In genomic region chr1:151908228-151908691, GRCh38 we compare ENCODE assay signal across 8 cellular contexts. TPM values are rescaled to one million over a fixed set of nuclear protein-coding genes. Genes with fewer than 3 reads are reported as not detected.
DNase-seq lines count a peak whose midpoint lies in the region; ATAC-seq and TF ChIP-seq lines count a peak whose summit lies in the region.

No MANE protein-coding gene starts in this region.

- H3K36me3 ChIP-seq in CD8-positive, alpha-beta memory T cell (ENCODE audit: insufficient read depth, low read length), result peaks cover 12% of the 10 kb centered on the region
- H3K36me3 ChIP-seq in tibial artery, result peaks cover 0 to 6% (median 0%) of the 10 kb centered on the region in 3 donors

- H3K4me1 Mint-ChIP-seq in CD8-positive, alpha-beta memory T cell, result peaks cover 48 to 60% (median 57%) of the 10 kb centered on the region in 3 donors
- H3K4me1 Mint-ChIP-seq in natural killer cell, result peaks cover 38 to 40% of the 10 kb centered on the region in 2 donors

- POLR2A ChIA-PET in CD8-positive, alpha-beta memory T cell (lab: Charles Lee), result interaction anchor here (1.3 to 2.2 kb wide), 2 partner anchors 8 to 10 kb away, joined by 3 to 9 read pairs; no protein-coding TSS in a partner anchor

- H3K9me3 ChIP-seq in CD8-positive, alpha-beta memory T cell (ENCODE audit: low read length), result no peaks in the 10 kb centered on the region
- peaks cover 0 to 5% (median 0%) of the 10 kb centered on the region in 3 donors for H3K9me3 ChIP-seq in tibial artery

- H3K27me3 Mint-ChIP-seq in CD8-positive, alpha-beta memory T cell, result no peaks in the 10 kb centered on the region
- no peaks in the 10 kb centered on the region for H3K27me3 Mint-ChIP-seq in natural killer cell (ENCODE audit: low read depth in 2 of 2)

- in situ Hi-C loops in KBM-7 (cut with MboI; ENCODE audit: low pct_unique_long_range_greater_than_20kb, low sequenced_read_pairs), result no loop called here
- in situ Hi-C loops in astrocyte of the cerebellum (cut with HindIII; ENCODE audit: low sequenced_read_pairs), result no loop called here

- H3K36me3 Mint-ChIP-seq in CD8-positive, alpha-beta memory T cell, result peaks cover 11 to 27% (median 20%) of the 10 kb centered on the region in 3 donors
- peaks cover 10% of the 10 kb centered on the region for H3K36me3 Mint-ChIP-seq in natural killer cell

- no peaks in the 10 kb centered on the region for H3K27me3 ChIP-seq in CD8-positive, alpha-beta memory T cell (ENCODE audit: insufficient read depth, low read length, poor library complexity, severe bottlenecking)
- no peaks in the 10 kb centered on the region for H3K27me3 ChIP-seq in tibial artery

- peaks cover 0 to 13% (median 11%) of the 10 kb centered on the region in 5 donors for H3K9me3 Mint-ChIP-seq in CD8-positive, alpha-beta memory T cell
- no peaks in the 10 kb centered on the region for H3K9me3 Mint-ChIP-seq in natural killer cell

- peak overlapping the region in 6 of 8 donors; percentile 17 to 87 (median 80) for H3K27ac Mint-ChIP-seq in CD8-positive, alpha-beta memory T cell
- H3K27ac Mint-ChIP-seq in natural killer cell, result peak overlapping the region; percentile 82 to 94

- no peak for ATAC-seq in natural killer cell
- no peak for ATAC-seq in HG02840 (IDR thresholded peaks at IDR 0.05; ENCODE audit: low FRiP score, unreplicated experiment)

- H3K4me3 Mint-ChIP-seq in CD8-positive, alpha-beta memory T cell, result peak overlapping the region; percentile 80 to 94 (median 84)
- peak overlapping the region; percentile 86 for H3K4me3 Mint-ChIP-seq in natural killer cell

- TF ChIP-seq CTCF in astrocyte of the cerebellum (IDR thresholded peaks at IDR 0.05; ENCODE audit: low read depth, low read length, missing control alignments) (no peak), natural killer cell (IDR thresholded peaks at IDR 0.05) (no peak), tibial artery (IDR thresholded peaks at IDR 0.05) (no peak)

- H3K4me1 ChIP-seq in CD8-positive, alpha-beta memory T cell (ENCODE audit: insufficient read depth, low read length), result peaks cover 56% of the 10 kb centered on the region
- peaks cover 0 to 21% (median 8%) of the 10 kb centered on the region in 4 donors for H3K4me1 ChIP-seq in tibial artery

- DNase-seq in CD8-positive, alpha-beta memory T cell, result no peak
- DNase-seq in KBM-7 (peak; percentile 27), astrocyte of the cerebellum (ENCODE audit: low read depth) (no peak), natural killer cell (no peak), tibial artery (no peak), NCI-H2081 treated with DMSO at 0.1 percent for 48 hours (lab: John Stamatoyannopoulos, UW) (no peak), epidermal melanocyte (ENCODE audit: insufficient read length, low spot score) (no peak)

- peak overlapping the region; percentile 79 for H3K4me3 ChIP-seq in CD8-positive, alpha-beta memory T cell (ENCODE audit: low read length)
- peak overlapping the region; percentile 68 for H3K4me3 ChIP-seq in astrocyte of the cerebellum (ENCODE audit: low read depth, low read length)
- peak overlapping the region in 1 of 2 donors; percentile 66 for H3K4me3 ChIP-seq in tibial artery

- H3K27ac ChIP-seq in CD8-positive, alpha-beta memory T cell (ENCODE audit: low read depth, low read length), result no peak overlapping the region
- H3K27ac ChIP-seq in tibial artery, result no peak overlapping the region

- CTCF ChIA-PET in CD8-positive, alpha-beta memory T cell (lab: Charles Lee), result interaction anchor here (1.1 to 2.3 kb wide), 6 partner anchors 10 to 94 kb away, joined by 3 to 10 read pairs (median 4); no protein-coding TSS in a partner anchor

- intact Hi-C loops in natural killer cell (cut with micrococcal nuclease), result loop anchor here (5.0 kb wide), 1 partner anchor 39 kb away; no protein-coding TSS in a partner anchor
- intact Hi-C loops in tibial artery (cut with DNase I; ENCODE audit: low total_unique reads), result no loop called here

RNA-seq across cellular contexts. Expression of gene THEM4, which starts 1.1 kb away (rescaled TPM):
- total RNA-seq in CD8-positive, alpha-beta memory T cell, result 10 to 100 TPM; 31.4 to 31.7 TPM
- polyA plus RNA-seq in CD8-positive, alpha-beta memory T cell, result 77.0 TPM
- total RNA-seq in natural killer cell, result 10 to 100 TPM; 11.9 to 16.2 (median 15.5) TPM

RNA-seq across cellular contexts. Expression of gene THEM5, which starts 54.7 kb away (rescaled TPM):
- total RNA-seq in CD8-positive, alpha-beta memory T cell, result not detected
- polyA plus RNA-seq in CD8-positive, alpha-beta memory T cell, result 0.38 TPM
- under 1 TPM in 1 of 3 donors, not detected in 2; 0.52 TPM for total RNA-seq in natural killer cell
